ENCODE assay signal across 7 cellular contexts in genomic region chr22:20320659-20321551, GRCh38. TPM values are rescaled to one million over a fixed set of nuclear protein-coding genes. Genes with fewer than 3 reads are reported as not detected.
DNase-seq lines count a peak whose midpoint lies in the region; ATAC-seq and TF ChIP-seq lines count a peak whose summit lies in the region.
"Not testable (repeated sequence)": the region's sequence is repeated elsewhere in the genome, so short reads cannot be mapped to it uniquely, and the experiment has no call there.

No MANE protein-coding gene starts in this region.

- TF ChIP-seq CTCF in MM.1S (IDR thresholded peaks at IDR 0.05; ENCODE audit: low read length); cardiac muscle cell (IDR thresholded peaks at IDR 0.05; ENCODE audit: low read depth, low read length): not testable (repeated sequence)

- H3K36me3 ChIP-seq in MM.1S (replicated peaks; ENCODE audit: insufficient read depth, low read length); cardiac muscle cell; skeletal muscle tissue (ENCODE audit: control insufficient read depth in 3 of 3, insufficient read depth in 3 of 3, low read length in 3 of 3): not testable (repeated sequence)

- H4K20me1 ChIP-seq in MM.1S (ENCODE audit: insufficient read depth, low read length) = not testable (repeated sequence)

- H3K36me3 Mint-ChIP-seq in activated CD4-positive, alpha-beta memory T cell treated with anti-CD3 and anti-CD28 coated beads, Interleukin-2, amount 10 ng/mL, durations not matched to agents 7 days and 5 days (ENCODE audit: low read depth) = peaks cover 10% of the 10 kb centered on the region

- POLR2A ChIA-PET in activated CD4-positive, alpha-beta memory T cell treated with anti-CD3 and anti-CD28 coated beads, Interleukin-2, amount 10 ng/mL, durations not matched to agents 7 days and 5 days (lab: Charles Lee) = interaction anchor here (1.4 kb wide), 1 partner anchor 114 kb away, joined by 5 read pairs; no protein-coding TSS in a partner anchor

- peaks cover 65% of the 10 kb centered on the region for H3K4me1 Mint-ChIP-seq in activated CD4-positive, alpha-beta memory T cell treated with anti-CD3 and anti-CD28 coated beads, Interleukin-2, amount 10 ng/mL, durations not matched to agents 7 days and 5 days

- peak; percentile 5 for ATAC-seq in GM18907 (IDR thresholded peaks at IDR 0.05; ENCODE audit: unreplicated experiment)

- peak overlapping the region; percentile 95 for H3K4me3 Mint-ChIP-seq in activated CD4-positive, alpha-beta memory T cell treated with anti-CD3 and anti-CD28 coated beads, Interleukin-2, amount 10 ng/mL, durations not matched to agents 7 days and 5 days

- H3K27ac ChIP-seq in MM.1S (ENCODE audit: low read length) = not testable (repeated sequence)
- peak overlapping the region; percentile 74 for H3K27ac ChIP-seq in caudate nucleus (ENCODE audit: low read depth, low read length)
- peak overlapping the region; percentile 86 for H3K27ac ChIP-seq in cardiac muscle cell
- peak overlapping the region; percentile 94 for H3K27ac ChIP-seq in skeletal muscle tissue (ENCODE audit: low read depth, low read length)

- H3K4me2 ChIP-seq in MM.1S (ENCODE audit: low read depth, low read length) = peak overlapping the region; percentile 94

- peaks cover 34% of the 10 kb centered on the region for H3K79me2 ChIP-seq in MM.1S (ENCODE audit: low read length)

- DNase-seq in MM.1S (peak; percentile 14), cardiac muscle cell (ENCODE audit: low read depth in 1 of 2, low spot score in 1 of 2) (peak in 1 of 2 donors; percentile 23)
- peak; percentile 25 for DNase-seq in activated CD4-positive, alpha-beta memory T cell treated with anti-CD3 and anti-CD28 coated beads, Interleukin-2, amount 10 ng/mL, durations not matched to agents 7 days and 5 days
- not testable (repeated sequence) for DNase-seq in caudate nucleus (lab: John Stamatoyannopoulos, UW)

- H3K27me3 ChIP-seq in MM.1S (replicated peaks; ENCODE audit: insufficient read depth, low read length); cardiac muscle cell; mononuclear cell (ENCODE audit: insufficient read depth, low read length); skeletal muscle tissue (ENCODE audit: control insufficient read depth in 3 of 3, insufficient read depth in 3 of 3, low read length in 3 of 3): not testable (repeated sequence)

- not testable (repeated sequence) for H3K9me2 ChIP-seq in MM.1S (replicated peaks; ENCODE audit: insufficient read depth, low read length)

- not testable (repeated sequence) for H3K27me3 Mint-ChIP-seq in activated CD4-positive, alpha-beta memory T cell treated with anti-CD3 and anti-CD28 coated beads, Interleukin-2, amount 10 ng/mL, durations not matched to agents 7 days and 5 days

- H3K4me3 ChIP-seq in MM.1S (ENCODE audit: low read length) = peak overlapping the region; percentile 100
- H3K4me3 ChIP-seq in cardiac muscle cell = peak overlapping the region; percentile 62
- H3K4me3 ChIP-seq in mononuclear cell (ENCODE audit: low read length) = peak overlapping the region; percentile 76
- H3K4me3 ChIP-seq in skeletal muscle tissue (ENCODE audit: low read length in 3 of 3) = peak overlapping the region; percentile 80 to 92 (median 90)

- CTCF ChIA-PET in activated CD4-positive, alpha-beta memory T cell treated with anti-CD3 and anti-CD28 coated beads, Interleukin-2, amount 10 ng/mL, durations not matched to agents 7 days and 5 days (lab: Charles Lee) = not testable (repeated sequence)

- not testable (repeated sequence) for H3K4me1 ChIP-seq in MM.1S (ENCODE audit: low read length)
- H3K4me1 ChIP-seq in cardiac muscle cell (ENCODE audit: low read depth) (peaks cover 29% of the 10 kb centered on the region), mononuclear cell (ENCODE audit: insufficient read depth, low read length) (peaks cover 41% of the 10 kb centered on the region), skeletal muscle tissue (ENCODE audit: control insufficient read depth in 3 of 3, insufficient read depth in 3 of 3, low read length in 3 of 3) (peaks cover 27 to 39% (median 28%) of the 10 kb centered on the region in 3 donors)

- H3F3A ChIP-seq in MM.1S (ENCODE audit: insufficient read depth, low read length) = not testable (repeated sequence)

- not testable (repeated sequence) for H3K9me3 ChIP-seq in MM.1S (replicated peaks; ENCODE audit: insufficient read depth, low read length); cardiac muscle cell (ENCODE audit: low read depth); mononuclear cell (ENCODE audit: low read depth, low read length); skeletal muscle tissue (ENCODE audit: control insufficient read depth in 3 of 3, low read length in 3 of 3)

- H3K9me3 Mint-ChIP-seq in activated CD4-positive, alpha-beta memory T cell treated with anti-CD3 and anti-CD28 coated beads, Interleukin-2, amount 10 ng/mL, durations not matched to agents 7 days and 5 days = not testable (repeated sequence)

- H3K27ac Mint-ChIP-seq in activated CD4-positive, alpha-beta memory T cell treated with anti-CD3 and anti-CD28 coated beads, Interleukin-2, amount 10 ng/mL, durations not matched to agents 7 days and 5 days = peak overlapping the region; percentile 78

- peak overlapping the region; percentile 90; the same call in 1 of the 2 replicates for H2AFZ ChIP-seq in MM.1S (ENCODE audit: low read length)

- H3K9ac ChIP-seq in MM.1S (ENCODE audit: low read length) (peak overlapping the region; percentile 96), skeletal muscle tissue (ENCODE audit: low read depth in 1 of 3, low read length in 3 of 3) (peak overlapping the region; percentile 91 to 95 (median 92))

RNA-seq across cellular contexts. Expression of gene DGCR6L, which starts 1.0 kb away (rescaled TPM):
- 10 to 100 TPM; 40.8 to 41.1 TPM for total RNA-seq in activated CD4-positive, alpha-beta memory T cell treated with anti-CD3 and anti-CD28 coated beads, Interleukin-2, amount 10 ng/mL, durations not matched to agents 7 days and 5 days
- total RNA-seq in cardiac muscle cell (89.6 and 104 TPM in 2 replicates), mononuclear cell (40.6 TPM), skeletal muscle tissue (38.6 TPM)
- 126 and 157 TPM in 2 replicates for polyA plus RNA-seq in cardiac muscle cell

RNA-seq across cellular contexts. Expression of gene RTN4R, which starts 52.8 kb away (rescaled TPM):
- total RNA-seq in activated CD4-positive, alpha-beta memory T cell treated with anti-CD3 and anti-CD28 coated beads, Interleukin-2, amount 10 ng/mL, durations not matched to agents 7 days and 5 days = 1 to 10 TPM; 2.3 to 3.1 TPM
- total RNA-seq in cardiac muscle cell (5.3 and 9.8 TPM in 2 replicates), mononuclear cell (0.21 TPM), skeletal muscle tissue (2.6 TPM)
- polyA plus RNA-seq in cardiac muscle cell = 5.2 and 7.4 TPM in 2 replicates
